In genomic region chr2:45329045-45329677, GRCh38 we compare ENCODE assay signal across 13 cellular contexts.
DNase-seq lines count a peak whose midpoint lies in the region; FAIRE-seq lines count a peak whose summit lies in the region.
"Had no signal": no experiment of that assay in that cellular context is flagged by ENCODE, and none has a peak within 500 bp of the region (broad histone marks: within the 10 kb centered on the region; RNA-seq: fewer than 3 reads in every experiment).

No MANE protein-coding gene starts in this region.

- peak; percentile 31 for FAIRE-seq in HTR-8/SVneo (lab: Jason Lieb, UNC)
- FAIRE-seq: keratinocyte had no signal

- DNase-seq in COLO668 (lab: John Stamatoyannopoulos, UW; ENCODE audit: unreplicated experiment) = peak; percentile 35
- peak; percentile 58 for DNase-seq in HTR-8/SVneo (ENCODE audit: insufficient read length, low spot score)
- DNase-seq in SK-N-DZ (ENCODE audit: low spot score) = peak; percentile 25
- peak; percentile 67 for DNase-seq in iPS-NIHi7 (ENCODE audit: extremely low spot score)
- no peak for DNase-seq in NCI-H1436 (lab: John Stamatoyannopoulos, UW)
- no peak for DNase-seq in NCI-H1092 (lab: John Stamatoyannopoulos, UW)
- DNase-seq in amygdala (lab: John Stamatoyannopoulos, UW) = no peak
- DNase-seq in NCI-H446 treated with DMSO at 0.1 percent for 48 hours (lab: John Stamatoyannopoulos, UW) = no peak
- DNase-seq: activated B cell treated with CpG ODN at 0.5 μM for 24 hours; activated effector memory CD4-positive, alpha-beta T cell treated with Interleukin-2 at 50 U/mL for 16 hours; GDM1; uterus had no signal

Comparison
In these comparisons a context has a peak if more than half of its experiments do, and no peak if none do; other contexts are left out.
1. DNase-seq: peak in COLO668 (single experiment), HTR-8/SVneo (single experiment), SK-N-DZ (single experiment) and iPS-NIHi7 (single experiment); none in NCI-H1436 (single experiment), NCI-H1092 (single experiment), amygdala (0 of 56) and NCI-H446 treated with DMSO at 0.1 percent for 48 hours (single experiment).